ENCODE assay signal across 7 cellular contexts in genomic region chr1:15627343-15627988, GRCh38. TPM values are rescaled to one million over a fixed set of nuclear protein-coding genes. Genes with fewer than 3 reads are reported as not detected.
DNase-seq lines count a peak whose midpoint lies in the region; ATAC-seq and TF ChIP-seq lines count a peak whose summit lies in the region.

No MANE protein-coding gene starts in this region.

- no peak overlapping the region for H3K4me3 Mint-ChIP-seq in nephron progenitor cell

- H3K27me3 Mint-ChIP-seq in nephron progenitor cell (ENCODE audit: low read depth, poor library complexity), result no peaks in the 10 kb centered on the region

- CTCF ChIA-PET in Panc1 (lab: Charles Lee), result no interaction called here

- in situ Hi-C loops in Panc1 (cut with HindIII; ENCODE audit: low pct_unique_long_range_greater_than_20kb, low sequenced_read_pairs), result no loop called here

- H3K4me1 Mint-ChIP-seq in nephron progenitor cell, result peaks cover 45% of the 10 kb centered on the region

- DNase-seq in Panc1 (ENCODE audit: low read depth, low spot score) (no peak), nephron progenitor cell (no peak), NCI-H226 (no peak), HuH-7.5 (ENCODE audit: low spot score) (no peak)
- DNase-seq in stimulated activated CD4-positive, alpha-beta T cell treated with anti-CD3 and anti-CD28 coated beads, Interleukin-4, amount 100 ng/mL, for 4 hours, result no peak

- ATAC-seq in GM18873 (IDR thresholded peaks at IDR 0.05; ENCODE audit: low FRiP score, unreplicated experiment) (peak; percentile 67), HG02610 (IDR thresholded peaks at IDR 0.05; ENCODE audit: unreplicated experiment) (peak; percentile 91), Panc1 (no peak)

- H3K27ac ChIP-seq in Panc1 (ENCODE audit: low read length), result no peak overlapping the region

- intact Hi-C loops in Panc1 (cut with micrococcal nuclease; ENCODE audit: unreplicated experiment), result no loop called here

- TF ChIP-seq CTCF in Panc1 (IDR thresholded peaks at IDR 0.05) (no peak), nephron progenitor cell (IDR thresholded peaks at IDR 0.05) (no peak)

- H3K9me3 ChIP-seq in Panc1 (ENCODE audit: control insufficient read depth, insufficient read depth, low read depth, low read length), result no peaks in the 10 kb centered on the region

- H3K36me3 Mint-ChIP-seq in nephron progenitor cell (ENCODE audit: low read depth), result peaks cover 55% of the 10 kb centered on the region

- no peaks in the 10 kb centered on the region for H3K9me3 Mint-ChIP-seq in nephron progenitor cell

- H3K27ac Mint-ChIP-seq in nephron progenitor cell, result peak overlapping the region; percentile 37

- H3K4me1 ChIP-seq in Panc1 (ENCODE audit: control insufficient read depth, insufficient read depth, low read length), result 0 out of 2 replicates have a peak, but pooled peaks cover 5% of the 10 kb centered on the region

- H3K4me3 ChIP-seq in Panc1 (ENCODE audit: low read depth in 2 of 2, low read length in 2 of 2), result no peak overlapping the region

- BruUV-seq in Panc1 (replicated peaks; lab: Mats Ljungman, UMichigan), result TSS peak; percentile 33

- peaks cover 17% of the 10 kb centered on the region for H3K36me3 ChIP-seq in Panc1 (ENCODE audit: control insufficient read depth, insufficient read depth, low read length)

- POLR2A ChIA-PET in Panc1 (lab: Charles Lee), result no interaction called here

- H3K27me3 ChIP-seq in Panc1 (ENCODE audit: control insufficient read depth, insufficient read depth, low read length), result no peaks in the 10 kb centered on the region

RNA-seq across cellular contexts. Expression of gene DDI2, which starts 10.2 kb away (rescaled TPM):
- 27.7 TPM for total RNA-seq in Panc1 (2021; ENCODE audit: unreplicated experiment)
- polyA plus RNA-seq in Panc1 (2012; ENCODE audit: insufficient read length), result 9.3 TPM

RNA-seq across cellular contexts. Expression of gene AGMAT, which starts 42.6 kb away (rescaled TPM):
- 3.1 TPM for total RNA-seq in Panc1 (2021; ENCODE audit: unreplicated experiment)
- 2.4 TPM for polyA plus RNA-seq in Panc1 (2012; ENCODE audit: insufficient read length)

RNA-seq across cellular contexts. Expression of gene PLEKHM2, which starts 56.7 kb away (rescaled TPM):
- total RNA-seq in Panc1 (2021; ENCODE audit: unreplicated experiment), result 54.6 TPM
- polyA plus RNA-seq in Panc1 (2012; ENCODE audit: insufficient read length), result 76.4 TPM
